22 cellular contexts compared by ENCODE assay signal in genomic region chr16:85944572-85945423, GRCh38. TPM values are rescaled to one million over a fixed set of nuclear protein-coding genes. Genes with fewer than 3 reads are reported as not detected.
DNase-seq lines count a peak whose midpoint lies in the region; ATAC-seq and TF ChIP-seq lines count a peak whose summit lies in the region.
"Had no signal": no experiment of that assay in that cellular context is flagged by ENCODE, and none has a peak within 500 bp of the region (broad histone marks: within the 10 kb centered on the region; RNA-seq: fewer than 3 reads in every experiment).

No MANE protein-coding gene starts in this region.

- TF ChIP-seq CTCF in DOHH2 (IDR thresholded peaks at IDR 0.05; ENCODE audit: low read depth, low read length, poor library complexity, severe bottlenecking) (no peak), SU-DHL-6 (IDR thresholded peaks at IDR 0.05; ENCODE audit: insufficient read depth, low read length, poor library complexity, severe bottlenecking) (no peak), right lobe of liver (IDR thresholded peaks at IDR 0.05) (no peak)

- no peak for TF ChIP-seq POLR2A in right lobe of liver (IDR thresholded peaks at IDR 0.05)

- H3K9ac ChIP-seq in BLaER1 = peak overlapping the region; percentile 53
- peak overlapping the region; percentile 38 for H3K9ac ChIP-seq in SU-DHL-6 (ENCODE audit: low read length)

- no peaks in the 10 kb centered on the region for H3K36me3 ChIP-seq in BLaER1
- H3K36me3 ChIP-seq in DOHH2 (ENCODE audit: control insufficient read depth, low read length) = no peaks in the 10 kb centered on the region
- H3K36me3 ChIP-seq in SU-DHL-6 (ENCODE audit: low read length) = no peaks in the 10 kb centered on the region
- no peaks in the 10 kb centered on the region for H3K36me3 ChIP-seq in right lobe of liver

- ATAC-seq in right lobe of liver = peak; percentile 39 to 65 (median 56)
- no peak for ATAC-seq in HG03565 (IDR thresholded peaks at IDR 0.05; ENCODE audit: unreplicated experiment)
- ATAC-seq in activated CD4-positive, CD25-positive, alpha-beta regulatory T cell treated with anti-CD3 and anti-CD28 coated beads, Interleukin-2, amount 50 U/mL, for 24 hours = no peak
- ATAC-seq: sciatic nerve, WTC11 had no signal

- H3K9me2 ChIP-seq in DOHH2 (replicated peaks; ENCODE audit: control insufficient read depth, low read length) (no peaks in the 10 kb centered on the region), SU-DHL-6 (replicated peaks; ENCODE audit: insufficient read depth, low read length) (no peaks in the 10 kb centered on the region)

- H3K9me3 ChIP-seq in BLaER1 = no peaks in the 10 kb centered on the region
- no peaks in the 10 kb centered on the region for H3K9me3 ChIP-seq in DOHH2 (ENCODE audit: control insufficient read depth, insufficient read depth, low read length)
- no peaks in the 10 kb centered on the region for H3K9me3 ChIP-seq in SU-DHL-6 (ENCODE audit: insufficient read depth, low read length)
- no peaks in the 10 kb centered on the region for H3K9me3 ChIP-seq in right lobe of liver
- H3K9me3 ChIP-seq: testis had no signal

- peak; percentile 63 to 88 (median 82) for DNase-seq in right lobe of liver
- no peak for DNase-seq in kidney tubule cell (ENCODE audit: low spot score)
- no peak for DNase-seq in DMS 273 (lab: John Stamatoyannopoulos, UW; ENCODE audit: unreplicated experiment)
- DNase-seq: activated CD8-positive, alpha-beta memory T cell treated with anti-CD3 and anti-CD28 coated beads, Interleukin-2, amount 50 U/mL, for 4 hours; amniotic stem cell; effector CD8-positive, alpha-beta T cell; islet precursor cell; KG1; mesendoderm; NCI-H1092 treated with DMSO at 0.1 percent for 48 hours; NCI-H748 treated with DMSO at 0.1 percent for 48 hours; stimulated activated CD4-positive, alpha-beta T cell treated with anti-CD3 and anti-CD28 coated beads, Interleukin-2, amount 100 ng/mL, for 48 hours; SW 1271; testis had no signal

- H3K4me2 ChIP-seq in BLaER1 = peak overlapping the region; percentile 85
- H3K4me2 ChIP-seq in DOHH2 (ENCODE audit: low read length) = peak overlapping the region; percentile 97
- H3K4me2 ChIP-seq in SU-DHL-6 (ENCODE audit: low read depth, low read length, poor library complexity, severe bottlenecking) = peak overlapping the region; percentile 51

- H2AFZ ChIP-seq in SU-DHL-6 (ENCODE audit: low read depth, low read length, severe bottlenecking) = no peak overlapping the region

- peaks cover 5% of the 10 kb centered on the region; the same call in 1 of the 2 replicates for H3K79me2 ChIP-seq in DOHH2 (ENCODE audit: control insufficient read depth, low read length)
- no peaks in the 10 kb centered on the region for H3K79me2 ChIP-seq in SU-DHL-6 (ENCODE audit: insufficient read depth, low read length)

- H4K20me1 ChIP-seq in BLaER1 = no peaks in the 10 kb centered on the region
- no peaks in the 10 kb centered on the region for H4K20me1 ChIP-seq in DOHH2 (ENCODE audit: control insufficient read depth, insufficient read depth, low read depth, low read length)
- no peaks in the 10 kb centered on the region for H4K20me1 ChIP-seq in SU-DHL-6 (ENCODE audit: low read depth, low read length)

- H3K27me3 ChIP-seq in BLaER1 (no peaks in the 10 kb centered on the region), DOHH2 (ENCODE audit: control insufficient read depth, low read length) (no peaks in the 10 kb centered on the region), SU-DHL-6 (ENCODE audit: low read length) (no peaks in the 10 kb centered on the region), right lobe of liver (no peaks in the 10 kb centered on the region)
- H3K27me3 ChIP-seq: testis had no signal

- 80% methylated on average over 5 of the region's 7 CpGs for WGBS in right lobe of liver (ENCODE audit: insufficient coverage, low coverage, low lambda C conversion rate, missing lambda C conversion rate)

- H3F3A ChIP-seq in DOHH2 (ENCODE audit: control insufficient read depth, insufficient read depth) (peaks cover 11% of the 10 kb centered on the region), SU-DHL-6 (ENCODE audit: insufficient read depth) (peaks cover 25% of the 10 kb centered on the region)

- H3K4me1 ChIP-seq in BLaER1 (peaks cover 69% of the 10 kb centered on the region), DOHH2 (ENCODE audit: control insufficient read depth, low read length) (peaks cover 70% of the 10 kb centered on the region), right lobe of liver (peaks cover 0 to 60% (median 17%) of the 10 kb centered on the region in 4 donors)
- H3K4me1 ChIP-seq: testis had no signal

- intact Hi-C loops in right lobe of liver (cut with DNase I) = no loop called here

- H3K4me3 ChIP-seq in BLaER1 (peak overlapping the region; percentile 28; the same call in 1 of the 2 replicates), DOHH2 (ENCODE audit: low read length) (peak overlapping the region; percentile 76), SU-DHL-6 (ENCODE audit: insufficient read depth, low read length, poor library complexity, severe bottlenecking) (peak overlapping the region; percentile 28), right lobe of liver (no peak overlapping the region)
- H3K4me3 ChIP-seq: testis had no signal

- H3K27ac ChIP-seq in BLaER1 (peak overlapping the region; percentile 77), DOHH2 (ENCODE audit: low read depth, low read length) (peak overlapping the region; percentile 88), SU-DHL-6 (ENCODE audit: low read depth, low read length) (peak overlapping the region; percentile 77), right lobe of liver (peak overlapping the region in 2 of 3 donors; percentile 47 to 97)
- H3K27ac ChIP-seq: testis had no signal

RNA-seq across cellular contexts. Expression of gene IRF8, which starts 45.8 kb away (rescaled TPM):
- 10 to 100 TPM in 5 of 6 experiments, 1 to 10 TPM in 1; 4.8 to 19.6 (median 14.6) TPM for total RNA-seq in right lobe of liver
- total RNA-seq: RPMI7951 had no signal

Comparison
In these comparisons a context has a peak if more than half of its experiments do, and no peak if none do; other contexts are left out.
1. H3K4me3 ChIP-seq: peak in BLaER1 (single experiment), DOHH2 (single experiment) and SU-DHL-6 (single experiment); none in right lobe of liver (0 of 3).
2. ATAC-seq: peak in right lobe of liver (4 of 4); none in HG03565 (single experiment) and activated CD4-positive, CD25-positive, alpha-beta regulatory T cell treated with anti-CD3 and anti-CD28 coated beads, Interleukin-2, amount 50 U/mL, for 24 hours (0 of 2).
3. DNase-seq: peak in right lobe of liver (3 of 3); none in kidney tubule cell (single experiment) and DMS 273 (single experiment).
4. Peak in every context shown above with its lines, with median percentiles within 50 percentile points of each other: H3K27ac ChIP-seq and H3K4me2 ChIP-seq.